11 cellular contexts compared by ENCODE assay signal in the genomic region with DNA sequence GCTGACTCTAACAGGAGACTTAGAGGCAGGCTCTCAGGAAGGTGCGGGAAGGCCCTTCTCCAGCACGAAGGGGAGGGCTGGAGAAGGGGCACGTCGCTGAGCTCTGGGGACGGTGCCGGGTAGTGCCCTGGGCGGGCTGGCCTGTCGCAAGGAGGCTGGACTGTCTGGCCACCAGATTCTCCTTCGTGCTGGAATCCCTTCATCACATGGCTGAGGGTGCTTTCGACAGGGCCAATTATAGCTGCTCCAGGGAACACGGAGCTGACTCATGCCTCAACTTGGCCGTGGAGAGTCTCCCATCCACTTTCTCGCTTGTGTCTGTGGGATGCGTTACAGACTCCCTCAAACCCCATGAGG. TPM values are rescaled to one million over a fixed set of nuclear protein-coding genes. Genes with fewer than 3 reads are reported as not detected.
DNase-seq lines count a peak whose midpoint lies in the region; ATAC-seq and TF ChIP-seq lines count a peak whose summit lies in the region.
"Had no signal": no experiment of that assay in that cellular context is flagged by ENCODE, and none has a peak within 500 bp of the region (broad histone marks: within the 10 kb centered on the region; RNA-seq: fewer than 3 reads in every experiment).

No MANE protein-coding gene starts in this region.

- TF ChIP-seq EP300 in tibial nerve (IDR thresholded peaks at IDR 0.05): no peak

- WGBS in tibial nerve, 2 donors: 32 to 55% methylated on average over 8 to 14 of the region's 14 CpGs

- H3K4me1 Mint-ChIP-seq in T-helper 17 cell: peaks cover 14% of the 10 kb centered on the region
- H3K4me1 Mint-ChIP-seq in stimulated activated effector memory CD8-positive, alpha-beta T cell treated with anti-CD3 and anti-CD28 coated beads, Interleukin-12 subunit alpha, Interleukin-12 subunit beta, amount 100 ng/mL, for 72 hours: peaks cover 11% of the 10 kb centered on the region

- H3K36me3 ChIP-seq in mucosa of descending colon (ENCODE audit: low read depth): no peaks in the 10 kb centered on the region
- H3K36me3 ChIP-seq in tibial nerve: peaks cover 0 to 10% (median 0%) of the 10 kb centered on the region in 3 donors

- no peak overlapping the region for H3K4me3 Mint-ChIP-seq in T-helper 17 cell
- no peak overlapping the region for H3K4me3 Mint-ChIP-seq in stimulated activated effector memory CD8-positive, alpha-beta T cell treated with anti-CD3 and anti-CD28 coated beads, Interleukin-12 subunit alpha, Interleukin-12 subunit beta, amount 100 ng/mL, for 72 hours

- H3K36me3 Mint-ChIP-seq in T-helper 17 cell (ENCODE audit: low read depth): no peaks in the 10 kb centered on the region
- no peaks in the 10 kb centered on the region for H3K36me3 Mint-ChIP-seq in stimulated activated effector memory CD8-positive, alpha-beta T cell treated with anti-CD3 and anti-CD28 coated beads, Interleukin-12 subunit alpha, Interleukin-12 subunit beta, amount 100 ng/mL, for 72 hours

- H3K4me3 ChIP-seq in mucosa of descending colon: no peak overlapping the region
- H3K4me3 ChIP-seq in tibial nerve: no peak overlapping the region

- intact Hi-C loops in mucosa of descending colon (cut with DNase I, micrococcal nuclease): no loop called here

- H3K27ac ChIP-seq in tibial nerve: peak overlapping the region in 3 of 4 donors; percentile 34 to 83 (median 65)

- H3K27me3 Mint-ChIP-seq in T-helper 17 cell: no peaks in the 10 kb centered on the region

- DNase-seq in T-helper 17 cell: no peak
- DNase-seq in fibroblast of the conjunctiva (ENCODE audit: low read depth): peak; percentile 9
- no peak for DNase-seq in mucosa of descending colon
- peak in 1 of 2 donors; percentile 45 for DNase-seq in tibial nerve (ENCODE audit: low spot score in 2 of 2)
- DNase-seq in erythroblast (lab: John Stamatoyannopoulos, UW): no peak
- DNase-seq in stimulated activated effector memory CD8-positive, alpha-beta T cell treated with anti-CD3 and anti-CD28 coated beads, Interleukin-12 subunit alpha, Interleukin-12 subunit beta, amount 100 ng/mL, for 72 hours (ENCODE audit: low spot score in 2 of 2): no peak
- DNase-seq in HPDE6-E6E7 (ENCODE audit: extremely low spot score): no peak
- DNase-seq: NCI-H1092 treated with DMSO at 0.1 percent for 48 hours; PC-3; stimulated activated CD4-positive, alpha-beta T cell treated with anti-CD3 and anti-CD28 coated beads, Interleukin-4, amount 100 ng/mL, for 24 hours had no signal

- TF ChIP-seq CTCF in mucosa of descending colon (IDR thresholded peaks at IDR 0.05) (no peak), tibial nerve (IDR thresholded peaks at IDR 0.05) (no peak)

- H3K4me1 ChIP-seq in mucosa of descending colon (ENCODE audit: low read depth): no peaks in the 10 kb centered on the region
- peaks cover 0 to 38% (median 10%) of the 10 kb centered on the region in 4 donors for H3K4me1 ChIP-seq in tibial nerve

- no peaks in the 10 kb centered on the region for H3K27me3 ChIP-seq in tibial nerve

- peak overlapping the region; percentile 79 for H3K27ac Mint-ChIP-seq in T-helper 17 cell
- H3K27ac Mint-ChIP-seq in stimulated activated effector memory CD8-positive, alpha-beta T cell treated with anti-CD3 and anti-CD28 coated beads, Interleukin-12 subunit alpha, Interleukin-12 subunit beta, amount 100 ng/mL, for 72 hours: no peak overlapping the region

- ATAC-seq in T-helper 17 cell: no peak
- ATAC-seq in mucosa of descending colon: peak; percentile 17
- no peak for ATAC-seq in stimulated activated effector memory CD8-positive, alpha-beta T cell treated with anti-CD3 and anti-CD28 coated beads, Interleukin-12 subunit alpha, Interleukin-12 subunit beta, amount 100 ng/mL, for 72 hours
- no peak for ATAC-seq in GM19324 (IDR thresholded peaks at IDR 0.05; ENCODE audit: low FRiP score, unreplicated experiment)
- ATAC-seq: PC-3 had no signal

- H3K9me3 Mint-ChIP-seq in stimulated activated effector memory CD8-positive, alpha-beta T cell treated with anti-CD3 and anti-CD28 coated beads, Interleukin-12 subunit alpha, Interleukin-12 subunit beta, amount 100 ng/mL, for 72 hours: no peaks in the 10 kb centered on the region

- TF ChIP-seq POLR2A in tibial nerve (IDR thresholded peaks at IDR 0.05) (no peak), erythroblast (IDR thresholded peaks at IDR 0.05; ENCODE audit: low read length) (no peak)

- H3K9me3 ChIP-seq in T-helper 17 cell (ENCODE audit: control insufficient read depth, low read length, poor library complexity, severe bottlenecking) (no peaks in the 10 kb centered on the region), mucosa of descending colon (no peaks in the 10 kb centered on the region), tibial nerve (no peaks in the 10 kb centered on the region)

RNA-seq across cellular contexts. Expression of gene EHD3, which starts 5.9 kb away (rescaled TPM):
- 10 to 100 TPM in 1 of 2 donors, 1 to 10 TPM in 1; 3.9 to 23.5 TPM for total RNA-seq in T-helper 17 cell
- total RNA-seq in mucosa of descending colon: 1 to 10 TPM in 2 of 3 donors, under 1 TPM in 1; 0.87 to 4.4 (median 1.9) TPM
- total RNA-seq in tibial nerve: 10 to 100 TPM in 2 of 4 donors, 1 to 10 TPM in 2; 8.3 to 12.6 (median 9.3) TPM

RNA-seq across cellular contexts. Expression of gene CAPN14, which starts 22.5 kb away (rescaled TPM):
- total RNA-seq in T-helper 17 cell (under 1 TPM; 0.18 to 0.65 TPM), mucosa of descending colon (under 1 TPM in 2 of 3 donors, not detected in 1; 0.09 to 0.14 TPM), tibial nerve (not detected)
- total RNA-seq: PC-3 had no signal
